13 cellular contexts compared by ENCODE assay signal in the genomic region with DNA sequence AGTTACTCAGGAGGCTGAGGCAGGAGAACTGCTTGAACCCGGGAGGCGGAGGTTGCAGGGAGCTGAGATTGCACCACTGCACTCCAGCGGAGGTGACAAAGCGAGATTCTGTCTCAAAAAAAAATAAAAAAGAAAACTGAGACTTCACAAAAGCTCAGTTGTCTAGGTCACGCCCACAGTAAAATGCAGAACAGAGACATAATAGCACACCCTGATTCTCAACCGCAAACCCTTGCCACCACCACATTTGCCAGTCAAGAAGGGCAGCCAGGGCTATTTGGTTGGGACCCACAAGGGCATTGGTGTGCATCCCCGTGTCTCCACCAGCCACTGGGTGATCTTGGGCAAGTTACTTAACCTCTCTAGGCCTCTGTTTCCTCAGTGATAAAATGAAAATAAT. TPM values are rescaled to one million over a fixed set of nuclear protein-coding genes. Genes with fewer than 3 reads are reported as not detected.
DNase-seq lines count a peak whose midpoint lies in the region; ATAC-seq and TF ChIP-seq lines count a peak whose summit lies in the region.
"Had no signal": no experiment of that assay in that cellular context is flagged by ENCODE, and none has a peak within 500 bp of the region (broad histone marks: within the 10 kb centered on the region; RNA-seq: fewer than 3 reads in every experiment).

No MANE protein-coding gene starts in this region.

- H3K4me1 ChIP-seq in mucosa of descending colon (ENCODE audit: low read depth) = no peaks in the 10 kb centered on the region

- no peaks in the 10 kb centered on the region for H3K36me3 Mint-ChIP-seq in activated CD8-positive, alpha-beta memory T cell treated with anti-CD3 and anti-CD28 coated beads, Interleukin-2, amount 10 ng/mL, durations not matched to agents 7 days and 5 days

- H3K27ac Mint-ChIP-seq in activated CD8-positive, alpha-beta memory T cell treated with anti-CD3 and anti-CD28 coated beads, Interleukin-2, amount 10 ng/mL, durations not matched to agents 7 days and 5 days = no peak overlapping the region

- peak; percentile 85 for ATAC-seq in GM18907 (IDR thresholded peaks at IDR 0.05; ENCODE audit: unreplicated experiment)
- ATAC-seq in GM21737 (IDR thresholded peaks at IDR 0.05; ENCODE audit: unreplicated experiment) = peak; percentile 74
- peak; percentile 76 for ATAC-seq in HG03439 (IDR thresholded peaks at IDR 0.05; ENCODE audit: unreplicated experiment)
- peak; percentile 31 for ATAC-seq in mucosa of descending colon
- ATAC-seq in activated CD8-positive, alpha-beta memory T cell treated with anti-CD3 and anti-CD28 coated beads, Interleukin-2, amount 10 ng/mL, durations not matched to agents 7 days and 5 days = no peak

- H3K4me3 Mint-ChIP-seq in activated CD8-positive, alpha-beta memory T cell treated with anti-CD3 and anti-CD28 coated beads, Interleukin-2, amount 10 ng/mL, durations not matched to agents 7 days and 5 days = no peak overlapping the region

- intact Hi-C loops in mucosa of descending colon (cut with DNase I, micrococcal nuclease) = no loop called here

- TF ChIP-seq CTCF in mucosa of descending colon (IDR thresholded peaks at IDR 0.05) (no peak), foreskin fibroblast (IDR thresholded peaks at IDR 0.05; ENCODE audit: low read depth, low read length) (no peak)

- H3K9me3 ChIP-seq in mucosa of descending colon = no peaks in the 10 kb centered on the region
- H3K9me3 ChIP-seq: MG63, thoracic aorta had no signal

- no peak overlapping the region for H3K4me3 ChIP-seq in mucosa of descending colon
- H3K4me3 ChIP-seq in foreskin fibroblast (ENCODE audit: low read depth in 1 of 2, low read length in 2 of 2) = no peak overlapping the region
- H3K4me3 ChIP-seq: MG63, thoracic aorta had no signal

- H3K27me3 Mint-ChIP-seq in activated CD8-positive, alpha-beta memory T cell treated with anti-CD3 and anti-CD28 coated beads, Interleukin-2, amount 10 ng/mL, durations not matched to agents 7 days and 5 days = peaks cover 6% of the 10 kb centered on the region

- H3K9me3 Mint-ChIP-seq in activated CD8-positive, alpha-beta memory T cell treated with anti-CD3 and anti-CD28 coated beads, Interleukin-2, amount 10 ng/mL, durations not matched to agents 7 days and 5 days (ENCODE audit: low read depth) = no peaks in the 10 kb centered on the region

- H3K36me3 ChIP-seq in mucosa of descending colon (ENCODE audit: low read depth) = no peaks in the 10 kb centered on the region
- H3K36me3 ChIP-seq: thoracic aorta had no signal

- CTCF ChIA-PET in activated CD8-positive, alpha-beta memory T cell treated with anti-CD3 and anti-CD28 coated beads, Interleukin-2, amount 10 ng/mL, durations not matched to agents 7 days and 5 days (lab: Charles Lee) = interaction anchor here (0.9 kb wide), 1 partner anchor 64 kb away, joined by 4 read pairs; no protein-coding TSS in a partner anchor

- DNase-seq in mucosa of descending colon = no peak
- no peak for DNase-seq in foreskin fibroblast
- no peak for DNase-seq in 8988T
- DNase-seq in NCI-H128 (lab: John Stamatoyannopoulos, UW; ENCODE audit: unreplicated experiment) = no peak
- DNase-seq in activated CD8-positive, alpha-beta memory T cell treated with anti-CD3 and anti-CD28 coated beads, Interleukin-2, amount 10 ng/mL, durations not matched to agents 7 days and 5 days = no peak
- DNase-seq: MG63, midbrain, NCI-H82, retina had no signal

- H3K4me1 Mint-ChIP-seq in activated CD8-positive, alpha-beta memory T cell treated with anti-CD3 and anti-CD28 coated beads, Interleukin-2, amount 10 ng/mL, durations not matched to agents 7 days and 5 days = peaks cover 15% of the 10 kb centered on the region

RNA-seq across cellular contexts. Expression of a gene that starts 25.4 kb away (rescaled TPM):
- 100 to 1,000 TPM in 2 of 3 donors, 10 to 100 TPM in 1; 52.7 to 140 (median 108) TPM for total RNA-seq in mucosa of descending colon
- total RNA-seq in activated CD8-positive, alpha-beta memory T cell treated with anti-CD3 and anti-CD28 coated beads, Interleukin-2, amount 10 ng/mL, durations not matched to agents 7 days and 5 days = not detected

RNA-seq across cellular contexts. Expression of a gene that starts 44.4 kb away (rescaled TPM):
- total RNA-seq in mucosa of descending colon = 10 to 100 TPM; 41.2 to 49.6 (median 47.2) TPM
- 100 to 1,000 TPM in 1 of 2 experiments, 10 to 100 TPM in 1; 96.9 to 132 TPM for total RNA-seq in activated CD8-positive, alpha-beta memory T cell treated with anti-CD3 and anti-CD28 coated beads, Interleukin-2, amount 10 ng/mL, durations not matched to agents 7 days and 5 days

Comparison
In these comparisons a context has a peak if more than half of its experiments do, and no peak if none do; other contexts are left out.
1. RNA of a gene that starts 25.4 kb away (total RNA-seq): 52.7 to 140 TPM in mucosa of descending colon; not detected in activated CD8-positive, alpha-beta memory T cell treated with anti-CD3 and anti-CD28 coated beads, Interleukin-2, amount 10 ng/mL, durations not matched to agents 7 days and 5 days; every median in the first group is over 10 times any median in the second.